Comparison of ENCODE assay signal across 14 cellular contexts in genomic region chr17:21008516-21008915, GRCh38. TPM values are rescaled to one million over a fixed set of nuclear protein-coding genes. Genes with fewer than 3 reads are reported as not detected.
DNase-seq lines count a peak whose midpoint lies in the region; TF ChIP-seq lines count a peak whose summit lies in the region.
"Had no signal": no experiment of that assay in that cellular context is flagged by ENCODE, and none has a peak within 500 bp of the region (broad histone marks: within the 10 kb centered on the region; RNA-seq: fewer than 3 reads in every experiment).

No MANE protein-coding gene starts in this region.

- H3K4me1 Mint-ChIP-seq in CD14-positive monocyte (no peaks in the 10 kb centered on the region), H9 (no peaks in the 10 kb centered on the region)
- H3K4me1 Mint-ChIP-seq in activated naive CD8-positive, alpha-beta T cell treated with anti-CD3 and anti-CD28 coated beads for 36 hours, result peaks cover 2% of the 10 kb centered on the region

- no peak overlapping the region for H4K91ac ChIP-seq in H9 (ENCODE audit: insufficient read length, low read depth, low read length)

- intact Hi-C loops in CD14-positive monocyte (cut with micrococcal nuclease) (no loop called here), dorsolateral prefrontal cortex (cut with DNase I) (loop anchor here in 1 of 2 donors (5.0 kb wide), 1 partner anchor 34 kb away; the partner anchor contains the start of gene USP22), sigmoid colon (cut with DNase I) (no loop called here)

- no peak overlapping the region for H4K8ac ChIP-seq in H9 (replicated peaks; ENCODE audit: insufficient read length, low read depth, low read length)

- H3K4me3 ChIP-seq in dorsolateral prefrontal cortex, result peak overlapping the region in 3 of 59 donors; percentile 11 to 37 (median 12)
- no peak overlapping the region for H3K4me3 ChIP-seq in sigmoid colon
- H3K4me3 ChIP-seq: Peyer's patch had no signal

- no peak overlapping the region for H3K23ac ChIP-seq in H9 (ENCODE audit: insufficient read length, low read depth, low read length)

- no peak for TF ChIP-seq CTCF in CD14-positive monocyte (IDR thresholded peaks at IDR 0.05)
- no peak for TF ChIP-seq CTCF in H9 (conservative IDR thresholded peaks at IDR 0.05)
- TF ChIP-seq CTCF in dorsolateral prefrontal cortex (IDR thresholded peaks at IDR 0.05 in 54 of 56, conservative IDR thresholded peaks at IDR 0.05 in 2 of 56; ENCODE audit: low read depth in 1 of 56, partially characterized antibody in 56 of 56), result no peak
- no peak for TF ChIP-seq CTCF in sigmoid colon (IDR thresholded peaks at IDR 0.05)

- no peak overlapping the region for H2AFZ ChIP-seq in H9 (ENCODE audit: low read length)

- H3K27me3 Mint-ChIP-seq in CD14-positive monocyte (ENCODE audit: low read depth in 3 of 3) (peaks cover 0 to 3% (median 0%) of the 10 kb centered on the region in 3 donors), H9 (ENCODE audit: low read depth) (no peaks in the 10 kb centered on the region)
- no peaks in the 10 kb centered on the region for H3K27me3 Mint-ChIP-seq in activated naive CD8-positive, alpha-beta T cell treated with anti-CD3 and anti-CD28 coated beads for 36 hours

- no peaks in the 10 kb centered on the region for H3K23me2 ChIP-seq in H9 (ENCODE audit: insufficient read length, low read depth, low read length, poor library complexity, severe bottlenecking)

- peaks cover 78 to 100% (median 90%) of the 10 kb centered on the region in 4 donors for H3K36me3 ChIP-seq in sigmoid colon

- H2BK15ac ChIP-seq in H9 (ENCODE audit: low read depth, low read length), result no peak overlapping the region

- no peak overlapping the region for H2AK5ac ChIP-seq in H9 (ENCODE audit: insufficient read length, low read length)

- H3K36me3 Mint-ChIP-seq in CD14-positive monocyte (peaks cover 95 to 100% of the 10 kb centered on the region in 2 donors), H9 (ENCODE audit: insufficient read depth in 1 of 3, low read depth in 3 of 3) (peaks cover 80 to 100% (median 99%) of the 10 kb centered on the region in 3 experiments)
- H3K36me3 Mint-ChIP-seq in activated naive CD8-positive, alpha-beta T cell treated with anti-CD3 and anti-CD28 coated beads for 36 hours, result peaks cover 33% of the 10 kb centered on the region

- H3K27ac ChIP-seq in H9 (ENCODE audit: insufficient read length, low read depth, low read length), result no peak overlapping the region
- H3K27ac ChIP-seq in dorsolateral prefrontal cortex, result peak overlapping the region; percentile 35 to 99 (median 94)
- H3K27ac ChIP-seq in sigmoid colon, result peak overlapping the region in 1 of 4 donors; percentile 30
- H3K27ac ChIP-seq: C4-2B, Peyer's patch had no signal

- peaks cover 2% of the 10 kb centered on the region for H4K20me1 ChIP-seq in H9 (ENCODE audit: control insufficient read depth, insufficient read depth, insufficient read length)

- H3K9ac ChIP-seq in H9 (ENCODE audit: extremely low read depth, insufficient read length, low read length), result no peak overlapping the region

- H2BK20ac ChIP-seq in H9 (ENCODE audit: low read depth, low read length, poor library complexity, severe bottlenecking), result no peak overlapping the region

- H3K56ac ChIP-seq in H9 (ENCODE audit: insufficient read length, low read depth, low read length), result no peak overlapping the region

- H3K4me3 Mint-ChIP-seq in CD14-positive monocyte (no peak overlapping the region), H9 (no peak overlapping the region; a peak in 1 of 5 replicates)
- H3K4me3 Mint-ChIP-seq in activated naive CD8-positive, alpha-beta T cell treated with anti-CD3 and anti-CD28 coated beads for 36 hours, result no peak overlapping the region

- H2BK12ac ChIP-seq in H9 (ENCODE audit: insufficient read length, low read depth, low read length), result no peak overlapping the region

- H4K5ac ChIP-seq in H9 (ENCODE audit: insufficient read length, low read depth, low read length), result no peak overlapping the region

- peak; percentile 22 for DNase-seq in CD14-positive monocyte (ENCODE audit: low spot score)
- no peak for DNase-seq in H9
- DNase-seq in dorsolateral prefrontal cortex, result peak in 1 of 10 donors; percentile 28
- peak; percentile 54 for DNase-seq in sigmoid colon
- DNase-seq in DMS79 (lab: John Stamatoyannopoulos, UW), result no peak
- DNase-seq in activated naive CD8-positive, alpha-beta T cell treated with anti-CD3 and anti-CD28 coated beads for 36 hours, result no peak
- no peak for DNase-seq in NCI-H1436 (lab: John Stamatoyannopoulos, UW)
- DNase-seq: DMS153, NCI-H1092, NCI-H2227 treated with DMSO at 0.1 percent for 48 hours, NCI-H524 treated with DMSO at 0.1 percent for 48 hours, Peyer's patch, Right ventricle myocardium superior had no signal

- WGBS in H9 (ENCODE audit: extremely low coverage, insufficient read length, low lambda C conversion rate), result no CpG with 5 or more reads among the region's 10 CpGs
- 84 to 89% methylated on average over 10 of the region's 10 CpGs for WGBS in sigmoid colon, 2 donors

- TF ChIP-seq EP300 in sigmoid colon (IDR thresholded peaks at IDR 0.05), result no peak

- no peak overlapping the region for H2BK120ac ChIP-seq in H9 (ENCODE audit: low read depth, low read length, poor library complexity, severe bottlenecking)

- H3K27ac Mint-ChIP-seq in CD14-positive monocyte (peak overlapping the region in 3 of 7 donors; percentile 26 to 76 (median 42)), H9 (peak overlapping the region in 2 of 3 experiments; percentile 39 to 68; a peak in 2 of 7 replicates)
- H3K27ac Mint-ChIP-seq in activated naive CD8-positive, alpha-beta T cell treated with anti-CD3 and anti-CD28 coated beads for 36 hours, result no peak overlapping the region

- H3K79me2 ChIP-seq in H9 (ENCODE audit: insufficient read depth, low read length), result no peaks in the 10 kb centered on the region; the same call in 1 of the 2 replicates

- H3K79me1 ChIP-seq in H9 (ENCODE audit: insufficient read depth, low read depth, low read length, poor library complexity, severe bottlenecking), result no peaks in the 10 kb centered on the region

- no peak overlapping the region for H3K4me2 ChIP-seq in H9 (ENCODE audit: insufficient read depth, insufficient read length, low read length)

- H3K14ac ChIP-seq in H9 (ENCODE audit: insufficient read depth, low read length), result no peak overlapping the region

- H3K9me3 Mint-ChIP-seq in CD14-positive monocyte, result no peaks in the 10 kb centered on the region
- H3K9me3 Mint-ChIP-seq in H9, result no peaks in the 10 kb centered on the region; a peak in 1 of 5 replicates
- no peaks in the 10 kb centered on the region for H3K9me3 Mint-ChIP-seq in activated naive CD8-positive, alpha-beta T cell treated with anti-CD3 and anti-CD28 coated beads for 36 hours

- H3K4me1 ChIP-seq in H9 (ENCODE audit: insufficient read depth, low read length) (no peaks in the 10 kb centered on the region), sigmoid colon (peaks cover 0 to 36% (median 11%) of the 10 kb centered on the region in 4 donors)
- H3K4me1 ChIP-seq: Peyer's patch had no signal

- no peak overlapping the region for H3T11ph ChIP-seq in H9 (ENCODE audit: low read length)

- H3K4ac ChIP-seq in H9 (ENCODE audit: low read depth, low read length), result no peak overlapping the region

- TF ChIP-seq POLR2A in sigmoid colon (IDR thresholded peaks at IDR 0.05), result no peak

- no peak overlapping the region for H2BK5ac ChIP-seq in H9 (ENCODE audit: insufficient read length, low read length)

- H3K27me3 ChIP-seq in H9 (ENCODE audit: insufficient read depth, low read length), result no peaks in the 10 kb centered on the region
- no peaks in the 10 kb centered on the region for H3K27me3 ChIP-seq in dorsolateral prefrontal cortex
- no peaks in the 10 kb centered on the region for H3K27me3 ChIP-seq in sigmoid colon
- H3K27me3 ChIP-seq: Peyer's patch had no signal

- H3K18ac ChIP-seq in H9 (ENCODE audit: insufficient read length, low read depth, low read length), result no peak overlapping the region

- H3K9me3 ChIP-seq in H9 (ENCODE audit: control insufficient read depth, low read depth, low read length) (no peaks in the 10 kb centered on the region), sigmoid colon (no peaks in the 10 kb centered on the region)
- H3K9me3 ChIP-seq: Peyer's patch had no signal

RNA-seq across cellular contexts. Expression of gene USP22, which starts 34.3 kb away (rescaled TPM):
- 10 to 100 TPM; 20.4 to 27.3 TPM for polyA plus RNA-seq in CD14-positive monocyte
- 345 and 351 TPM in 2 replicates for total RNA-seq in H9 (2021)
- total RNA-seq in dorsolateral prefrontal cortex, result 100 to 1,000 TPM; 223 to 385 (median 299) TPM
- 10 to 100 TPM; 68.8 to 84.2 (median 83.4) TPM for total RNA-seq in sigmoid colon
- polyA plus RNA-seq in sigmoid colon, result 10 to 100 TPM; 25.2 to 71.2 (median 30.1) TPM
- 100 to 1,000 TPM; 178 to 183 TPM for total RNA-seq in activated naive CD8-positive, alpha-beta T cell treated with anti-CD3 and anti-CD28 coated beads for 36 hours

Comparison
In these comparisons a context has a peak if more than half of its experiments do, and no peak if none do; other contexts are left out.
1. DNase-seq: peak in CD14-positive monocyte (single experiment) and sigmoid colon (single experiment); none in H9 (single experiment), DMS79 (single experiment), activated naive CD8-positive, alpha-beta T cell treated with anti-CD3 and anti-CD28 coated beads for 36 hours (single experiment) and NCI-H1436 (single experiment).